26 cellular contexts compared by ENCODE assay signal in genomic region chr4:165756831-165757230, GRCh38.
"Had no signal": no experiment of that assay in that cellular context is flagged by ENCODE, and none has a peak within 500 bp of the region (broad histone marks: within the 10 kb centered on the region; RNA-seq: fewer than 3 reads in every experiment).

No MANE protein-coding gene starts in this region.

- H3K27me3 ChIP-seq: esophagus muscularis mucosa, foreskin keratinocyte, right lobe of liver, suprapubic skin, transverse colon, upper lobe of right lung, uterus had no signal

- H3K4me3 ChIP-seq: coronary artery, esophagus muscularis mucosa, lung, right lobe of liver, suprapubic skin, transverse colon, upper lobe of right lung, uterus had no signal

- H3K27ac Mint-ChIP-seq: memory B cell; natural killer cell; progenitor cell of endocrine pancreas; stimulated activated naive CD8-positive, alpha-beta T cell treated with anti-CD3 and anti-CD28 coated beads, Interleukin-15, amount 100 ng/mL, for 72 hours had no signal

- H3K27ac ChIP-seq: coronary artery, esophagus muscularis mucosa, foreskin keratinocyte, parathyroid adenoma, right lobe of liver, suprapubic skin, transverse colon, upper lobe of right lung, uterus had no signal

- H3K79me2 ChIP-seq: parathyroid adenoma had no signal

- H3K36me3 ChIP-seq: esophagus muscularis mucosa, right lobe of liver, suprapubic skin, transverse colon, upper lobe of right lung, uterus had no signal

- ATAC-seq: foreskin keratinocyte; left lobe of liver; natural killer cell; right lobe of liver; stimulated activated naive CD8-positive, alpha-beta T cell treated with anti-CD3 and anti-CD28 coated beads, Interleukin-15, amount 100 ng/mL, for 72 hours; upper lobe of right lung had no signal

- H3K4me1 Mint-ChIP-seq: memory B cell; natural killer cell; stimulated activated naive CD8-positive, alpha-beta T cell treated with anti-CD3 and anti-CD28 coated beads, Interleukin-15, amount 100 ng/mL, for 72 hours had no signal

- H3K9me3 Mint-ChIP-seq: memory B cell; stimulated activated naive CD8-positive, alpha-beta T cell treated with anti-CD3 and anti-CD28 coated beads, Interleukin-15, amount 100 ng/mL, for 72 hours had no signal

- H3K4me1 ChIP-seq: esophagus muscularis mucosa, foreskin keratinocyte, parathyroid adenoma, right lobe of liver, suprapubic skin, transverse colon, upper lobe of right lung, uterus had no signal

- H2AFZ ChIP-seq: parathyroid adenoma had no signal

- H3K9me3 ChIP-seq: esophagus muscularis mucosa, right lobe of liver, suprapubic skin, transverse colon, upper lobe of right lung, uterus had no signal

- DNase-seq: dermis blood vessel endothelial cell; effector memory CD4-positive, alpha-beta T cell; foreskin keratinocyte; glutamatergic neuron; hypothalamus; kidney; natural killer cell; right lobe of liver; small intestine; stimulated activated CD4-positive, alpha-beta T cell treated with anti-CD3 and anti-CD28 coated beads, Interleukin-12 subunit alpha, Interleukin-12 subunit beta, amount 100 ng/mL, for 4 hours; stimulated activated CD4-positive, alpha-beta T cell treated with anti-CD3 and anti-CD28 coated beads, Interleukin-1b, Interleukin-23, amount 100 ng/mL, for 48 hours; stimulated activated CD4-positive, alpha-beta T cell treated with anti-CD3 and anti-CD28 coated beads, Interleukin-4, amount 100 ng/mL, for 1 hour; stimulated activated CD8-positive, alpha-beta memory T cell treated with anti-CD3 and anti-CD28 coated beads, Interleukin-4, amount 100 ng/mL, for 48 hours; stimulated activated naive CD4-positive, alpha-beta T cell; stimulated activated naive CD8-positive, alpha-beta T cell treated with anti-CD3 and anti-CD28 coated beads, Interleukin-15, amount 100 ng/mL, for 72 hours; transverse colon; upper lobe of right lung; uterus had no signal

- H3K36me3 Mint-ChIP-seq: memory B cell, natural killer cell had no signal

- H3K4me3 Mint-ChIP-seq: memory B cell; natural killer cell; stimulated activated naive CD8-positive, alpha-beta T cell treated with anti-CD3 and anti-CD28 coated beads, Interleukin-15, amount 100 ng/mL, for 72 hours had no signal

- H3K9ac ChIP-seq: parathyroid adenoma had no signal

- H3K27me3 Mint-ChIP-seq: memory B cell; progenitor cell of endocrine pancreas; stimulated activated naive CD8-positive, alpha-beta T cell treated with anti-CD3 and anti-CD28 coated beads, Interleukin-15, amount 100 ng/mL, for 72 hours had no signal
